Comparison of ENCODE assay signal across 22 cellular contexts in the genomic region with DNA sequence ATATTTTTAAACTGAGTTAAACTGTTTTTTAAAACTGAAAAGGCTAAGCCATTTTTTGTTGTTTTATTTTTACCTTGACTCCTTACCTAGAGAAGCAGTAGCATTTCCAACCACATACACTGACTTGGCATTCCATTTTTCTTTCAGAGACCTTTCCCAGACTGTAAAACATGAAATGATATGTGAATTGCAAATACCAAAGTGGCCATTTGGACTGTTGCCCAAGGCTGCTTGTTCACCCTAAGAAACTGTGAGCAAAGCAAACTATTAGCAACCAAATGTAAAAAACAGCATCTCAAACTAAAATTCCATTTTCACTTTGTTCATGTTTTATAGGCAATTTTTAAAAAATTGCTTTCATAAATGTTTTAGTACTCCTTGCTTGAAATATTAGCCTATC. TPM values are rescaled to one million over a fixed set of nuclear protein-coding genes. Genes with fewer than 3 reads are reported as not detected.
DNase-seq lines count a peak whose midpoint lies in the region; ATAC-seq and TF ChIP-seq lines count a peak whose summit lies in the region.
"Had no signal": no experiment of that assay in that cellular context is flagged by ENCODE, and none has a peak within 500 bp of the region (broad histone marks: within the 10 kb centered on the region; RNA-seq: fewer than 3 reads in every experiment).

No MANE protein-coding gene starts in this region.

- H3K27me3 ChIP-seq in SK-N-SH (ENCODE audit: insufficient read depth) (no peaks in the 10 kb centered on the region), osteoblast (ENCODE audit: insufficient read depth, low read length) (no peaks in the 10 kb centered on the region)
- H3K27me3 ChIP-seq: cardiac muscle cell had no signal

- no peak for TF ChIP-seq CTCF in SK-N-SH (IDR thresholded peaks at IDR 0.05)
- TF ChIP-seq CTCF in osteoblast (IDR thresholded peaks at IDR 0.05; ENCODE audit: extremely low read depth, low read depth, low read length): no peak

- no peak for TF ChIP-seq POLR2A in erythroblast (IDR thresholded peaks at IDR 0.05; ENCODE audit: low read length)

- H3K79me2 ChIP-seq in SK-N-SH (ENCODE audit: insufficient read depth) (no peaks in the 10 kb centered on the region), osteoblast (ENCODE audit: insufficient read depth, low read length) (peaks cover 2% of the 10 kb centered on the region)

- no peak overlapping the region for H3K9ac ChIP-seq in SK-N-SH
- H3K9ac ChIP-seq: KMS-11 had no signal

- no peak overlapping the region for H3K4me2 ChIP-seq in SK-N-SH
- H3K4me2 ChIP-seq in osteoblast (ENCODE audit: insufficient read depth, low read length): no peak overlapping the region
- H3K4me2 ChIP-seq: KMS-11 had no signal

- DNase-seq in EH (ENCODE audit: low read depth) (peak; percentile 73), SK-N-SH (no peak), erythroblast (lab: John Stamatoyannopoulos, UW) (peak; percentile 14 to 37), osteoblast (ENCODE audit: insufficient read length, low spot score, missing footprints) (no peak), anterior cingulate cortex (lab: John Stamatoyannopoulos, UW) (no peak), NOMO-1 treated with dmso at 0.1 percent for 144 hours (lab: John Stamatoyannopoulos, UW; ENCODE audit: unreplicated experiment) (no peak)
- DNase-seq: activated CD4-positive, alpha-beta T cell treated with anti-CD3 and anti-CD28 coated beads for 1 hour; activated T-cell treated with anti-CD3 and anti-CD28 coated beads, Interleukin-2, amount 50 U/mL, for 72 hours; COR-L47; left ventricle myocardium inferior; mucosa of descending colon; NCI-H1048; NCI-H2029 treated with DMSO at 0.1 percent for 48 hours; NCI-H510A treated with DMSO at 0.1 percent for 48 hours; stimulated activated CD4-positive, alpha-beta T cell treated with anti-CD3 and anti-CD28 coated beads, Interleukin-12 subunit alpha, Interleukin-12 subunit beta, amount 100 ng/mL, for 4 hours; stimulated activated CD8-positive, alpha-beta memory T cell treated with anti-CD3 and anti-CD28 coated beads, Interleukin-4, amount 100 ng/mL, for 48 hours; SW 1271 had no signal

- no peak overlapping the region for H3K4me3 ChIP-seq in SK-N-SH (ENCODE audit: low read depth in 2 of 2, low read length in 1 of 2)
- no peak overlapping the region for H3K4me3 ChIP-seq in osteoblast (ENCODE audit: insufficient read depth, low read length)
- H3K4me3 ChIP-seq: cardiac muscle cell, left ventricle myocardium inferior, mucosa of descending colon had no signal

- H2AFZ ChIP-seq in SK-N-SH (ENCODE audit: low read depth) (no peak overlapping the region), osteoblast (ENCODE audit: low read length) (no peak overlapping the region)

- no peak for ATAC-seq in GM18907 (IDR thresholded peaks at IDR 0.05; ENCODE audit: unreplicated experiment)
- ATAC-seq: activated T-cell treated with anti-CD3 and anti-CD28 coated beads, Interleukin-2, amount 50 U/mL, for 72 hours; mucosa of descending colon had no signal

- H4K20me1 ChIP-seq in SK-N-SH (ENCODE audit: insufficient read depth) (no peaks in the 10 kb centered on the region), osteoblast (ENCODE audit: insufficient read depth, low read length) (no peaks in the 10 kb centered on the region)

- CTCF ChIA-PET in SK-N-SH (lab: Yijun Ruan, JAX): no interaction called here

- no peaks in the 10 kb centered on the region for H3F3A ChIP-seq in SK-N-SH (replicated peaks; ENCODE audit: insufficient read depth)

- TF ChIP-seq EP300 in SK-N-SH (IDR thresholded peaks at IDR 0.05; ENCODE audit: borderline replicate concordance in 1 of 2, low read depth in 1 of 2, low read length in 1 of 2): no peak

- H3K27ac ChIP-seq in SK-N-SH (ENCODE audit: low read depth in 2 of 2, low read length in 1 of 2) (peak overlapping the region; percentile 28 to 32; a peak in 2 of 4 replicates), osteoblast (ENCODE audit: low read depth, low read length) (peak overlapping the region; percentile 18)
- H3K27ac ChIP-seq: cardiac muscle cell, epithelial cell of prostate, KMS-11, left ventricle myocardium inferior had no signal

- H3K4me1 ChIP-seq in SK-N-SH (ENCODE audit: control insufficient read depth in 1 of 2, insufficient read depth in 2 of 2, low read depth in 1 of 2, low read length in 1 of 2) (no peaks in the 10 kb centered on the region; a peak in 1 of 4 replicates), osteoblast (ENCODE audit: insufficient read depth, low read length) (no peaks in the 10 kb centered on the region)
- H3K4me1 ChIP-seq: left ventricle myocardium inferior had no signal

- POLR2A ChIA-PET in SK-N-SH (lab: Yijun Ruan, JAX): no interaction called here

- TF ChIP-seq RAD21 in SK-N-SH (IDR thresholded peaks at IDR 0.05; ENCODE audit: low read length): no peak

- H3K9me3 ChIP-seq in SK-N-SH: no peaks in the 10 kb centered on the region
- H3K9me3 ChIP-seq in osteoblast (ENCODE audit: low read depth, low read length): no peaks in the 10 kb centered on the region
- H3K9me3 ChIP-seq: left ventricle myocardium inferior, mucosa of descending colon had no signal

- peaks cover 29 to 74% of the 10 kb centered on the region in 2 experiments for H3K36me3 ChIP-seq in SK-N-SH (replicated peaks in 1 of 2; ENCODE audit: control insufficient read depth in 1 of 2, insufficient read depth in 2 of 2, low read length in 1 of 2)
- H3K36me3 ChIP-seq in osteoblast (ENCODE audit: insufficient read depth, low read length): peaks cover 64% of the 10 kb centered on the region

- H3K9me2 ChIP-seq in SK-N-SH: no peaks in the 10 kb centered on the region

TF ChIP-seq in SK-N-SH, 30 proteins besides CTCF, POLR2A, EP300 and RAD21:
- TF ChIP-seq GABPA (IDR thresholded peaks at IDR 0.05; ENCODE audit: low read depth) (no peak), MEF2A (IDR thresholded peaks at IDR 0.05; ENCODE audit: borderline replicate concordance, low read depth) (no peak), POLR2AphosphoS5 (IDR thresholded peaks at IDR 0.05; ENCODE audit: low read depth, low read length) (no peak), NFIC (IDR thresholded peaks at IDR 0.05; ENCODE audit: borderline replicate concordance) (peak; percentile 21; the same call in 1 of the 2 replicates), ELF1 (IDR thresholded peaks at IDR 0.05) (no peak), RFX5 (IDR thresholded peaks at IDR 0.05; ENCODE audit: low read length) (no peak)
- TF ChIP-seq, protein P1, sequence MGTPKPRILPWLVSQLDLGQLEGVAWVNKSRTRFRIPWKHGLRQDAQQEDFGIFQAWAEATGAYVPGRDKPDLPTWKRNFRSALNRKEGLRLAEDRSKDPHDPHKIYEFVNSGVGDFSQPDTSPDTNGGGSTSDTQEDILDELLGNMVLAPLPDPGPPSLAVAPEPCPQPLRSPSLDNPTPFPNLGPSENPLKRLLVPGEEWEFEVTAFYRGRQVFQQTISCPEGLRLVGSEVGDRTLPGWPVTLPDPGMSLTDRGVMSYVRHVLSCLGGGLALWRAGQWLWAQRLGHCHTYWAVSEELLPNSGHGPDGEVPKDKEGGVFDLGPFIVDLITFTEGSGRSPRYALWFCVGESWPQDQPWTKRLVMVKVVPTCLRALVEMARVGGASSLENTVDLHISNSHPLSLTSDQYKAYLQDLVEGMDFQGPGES (IDR thresholded peaks at IDR 0.05; ENCODE audit: low read depth, low read length): no peak
TF ChIP-seq in SK-N-SH: peak in this region for 1.

RNA-seq across cellular contexts. Expression of gene UROS, which starts 10.9 kb away (rescaled TPM):
- polyA plus RNA-seq in SK-N-SH (2012; rRNA removed): 49.2 and 51.2 TPM in 2 replicates
- polyA plus RNA-seq in SK-N-SH (2012; cell fraction: cytosol; rRNA removed): 50.3 and 51.3 TPM in 2 replicates
- polyA plus RNA-seq in SK-N-SH (2012; cell fraction: nucleus; rRNA removed): 55.6 and 64.5 TPM in 2 replicates
- total RNA-seq in osteoblast: 90.5 and 105 TPM in 2 replicates

RNA-seq across cellular contexts. Expression of gene BCCIP, which starts 11.2 kb away (rescaled TPM):
- polyA plus RNA-seq in SK-N-SH (2012; rRNA removed): 28.0 and 34.2 TPM in 2 replicates
- 44.6 and 71.0 TPM in 2 replicates for polyA plus RNA-seq in SK-N-SH (2012; cell fraction: cytosol; rRNA removed)
- polyA plus RNA-seq in SK-N-SH (2012; cell fraction: nucleus; rRNA removed): 14.2 and 22.7 TPM in 2 replicates
- total RNA-seq in osteoblast: 25.9 and 26.8 TPM in 2 replicates

RNA-seq across cellular contexts. Expression of gene MMP21, which starts 36.5 kb away (rescaled TPM):
- 0.02 TPM in 1 of 2 replicates, not detected in the other for polyA plus RNA-seq in SK-N-SH (2012; rRNA removed)
- not detected in 2 replicates for polyA plus RNA-seq in SK-N-SH (2012; cell fraction: cytosol; rRNA removed)
- 0.05 and 0.08 TPM in 2 replicates for polyA plus RNA-seq in SK-N-SH (2012; cell fraction: nucleus; rRNA removed)
- total RNA-seq in osteoblast: not detected in 2 replicates
- total RNA-seq: activated CD8-positive, alpha-beta memory T cell treated with anti-CD3 and anti-CD28 coated beads for 36 hours; activated T-cell treated with anti-CD3 and anti-CD28 coated beads, Interleukin-2, amount 50 U/mL, for 72 hours; cardiac muscle cell; left ventricle myocardium inferior had no signal
- polyA plus RNA-seq: cardiac muscle cell had no signal

Comparison
In these comparisons a context has a peak if more than half of its experiments do, and no peak if none do; other contexts are left out.
1. DNase-seq: peak in EH (single experiment) and erythroblast (2 of 2); none in SK-N-SH (single experiment), osteoblast (single experiment), anterior cingulate cortex (0 of 58) and NOMO-1 treated with dmso at 0.1 percent for 144 hours (single experiment).